ENCODE assay signal across 8 cellular contexts in genomic region chr20:21096321-21097043, GRCh38. TPM values are rescaled to one million over a fixed set of nuclear protein-coding genes. Genes with fewer than 3 reads are reported as not detected.
A peak's percentile ranks its signal among the peaks of the same experiment; 100 is the strongest.
DNase-seq lines count a peak whose midpoint lies in the region; ATAC-seq and TF ChIP-seq lines count a peak whose summit lies in the region.

No MANE protein-coding gene starts in this region.

- no peak overlapping the region for H3K27ac Mint-ChIP-seq in osteocyte (ENCODE audit: unreplicated experiment)
- H3K27ac Mint-ChIP-seq in activated T-cell treated with anti-CD3 and anti-CD28 coated beads, Interleukin-2, amount 50 U/mL, for 24 hours = no peak overlapping the region

- TF ChIP-seq POLR2A in spleen (IDR thresholded peaks at IDR 0.05) = no peak

- no peak overlapping the region for H3K9ac ChIP-seq in OCI-LY3 (ENCODE audit: low read length)

- H4K20me1 ChIP-seq in OCI-LY3 (ENCODE audit: insufficient read depth, low read length) = no peaks in the 10 kb centered on the region

- intact Hi-C loops in head of caudate nucleus (cut with DNase I) = no loop called here
- intact Hi-C loops in spleen (cut with DNase I; ENCODE audit: low total_unique reads) = no loop called here

- H3K36me3 ChIP-seq in OCI-LY3 (replicated peaks; ENCODE audit: low read depth, low read length) (no peaks in the 10 kb centered on the region), spleen (no peaks in the 10 kb centered on the region)

- TF ChIP-seq CTCF in OCI-LY3 (IDR thresholded peaks at IDR 0.05; ENCODE audit: low read depth, low read length) (no peak), osteocyte (IDR thresholded peaks at IDR 0.05) (no peak), spleen (IDR thresholded peaks at IDR 0.05 in 8 of 11, conservative IDR thresholded peaks at IDR 0.05 in 3 of 11) (no peak)

- DNase-seq in DMS53 (lab: John Stamatoyannopoulos, UW) = peak; percentile 63
- DNase-seq in head of caudate nucleus = peak in 40 of 42 donors; percentile 42 to 87 (median 69)
- no peak for DNase-seq in osteocyte (ENCODE audit: extremely low spot score, unreplicated experiment)
- DNase-seq in activated naive CD4-positive, alpha-beta T cell treated with Interleukin-2 at 50 U/mL for 16 hours = no peak
- no peak for DNase-seq in activated T-cell treated with anti-CD3 and anti-CD28 coated beads, Interleukin-2, amount 50 U/mL, for 24 hours
- DNase-seq in spleen = no peak

- H3K27ac ChIP-seq in OCI-LY3 (ENCODE audit: low read length) (no peak overlapping the region), spleen (no peak overlapping the region)

- peak overlapping the region; percentile 78 for H2AFZ ChIP-seq in OCI-LY3 (ENCODE audit: low read depth, low read length)

- H3K4me2 ChIP-seq in OCI-LY3 (ENCODE audit: low read length) = peak overlapping the region; percentile 71

- H3K9me3 Mint-ChIP-seq in osteocyte (ENCODE audit: unreplicated experiment) = no peaks in the 10 kb centered on the region
- no peaks in the 10 kb centered on the region for H3K9me3 Mint-ChIP-seq in activated T-cell treated with anti-CD3 and anti-CD28 coated beads, Interleukin-2, amount 50 U/mL, for 24 hours

- no peak overlapping the region for H3K4me3 Mint-ChIP-seq in osteocyte (ENCODE audit: unreplicated experiment)
- H3K4me3 Mint-ChIP-seq in activated T-cell treated with anti-CD3 and anti-CD28 coated beads, Interleukin-2, amount 50 U/mL, for 24 hours = no peak overlapping the region

- peaks cover 63% of the 10 kb centered on the region for H3K27me3 ChIP-seq in OCI-LY3 (ENCODE audit: low read depth, low read length)
- peaks cover 0 to 95% (median 62%) of the 10 kb centered on the region in 7 donors for H3K27me3 ChIP-seq in spleen (replicated peaks in 1 of 7)

- H3K4me1 ChIP-seq in OCI-LY3 (ENCODE audit: low read length) (peaks cover 16% of the 10 kb centered on the region), spleen (peaks cover 11 to 24% (median 21%) of the 10 kb centered on the region in 6 donors)

- peaks cover 88% of the 10 kb centered on the region for H3K27me3 Mint-ChIP-seq in osteocyte (ENCODE audit: unreplicated experiment)
- H3K27me3 Mint-ChIP-seq in activated T-cell treated with anti-CD3 and anti-CD28 coated beads, Interleukin-2, amount 50 U/mL, for 24 hours = peaks cover 92% of the 10 kb centered on the region

- H3K9me3 ChIP-seq in OCI-LY3 (ENCODE audit: insufficient read depth, low read length) = no peaks in the 10 kb centered on the region
- H3K9me3 ChIP-seq in spleen = no peaks in the 10 kb centered on the region

- ATAC-seq in HG02852 (IDR thresholded peaks at IDR 0.05; ENCODE audit: unreplicated experiment) = peak; percentile 45

- H3K4me3 ChIP-seq in OCI-LY3 (ENCODE audit: low read length) (peak overlapping the region; percentile 59), spleen (no peak overlapping the region)

- no peaks in the 10 kb centered on the region for H3K36me3 Mint-ChIP-seq in osteocyte (ENCODE audit: unreplicated experiment)
- no peaks in the 10 kb centered on the region for H3K36me3 Mint-ChIP-seq in activated T-cell treated with anti-CD3 and anti-CD28 coated beads, Interleukin-2, amount 50 U/mL, for 24 hours (ENCODE audit: low read depth)

- H3K79me2 ChIP-seq in OCI-LY3 (ENCODE audit: low read length) = no peaks in the 10 kb centered on the region

- peaks cover 12% of the 10 kb centered on the region for H3K4me1 Mint-ChIP-seq in osteocyte (ENCODE audit: unreplicated experiment)
- peaks cover 19% of the 10 kb centered on the region for H3K4me1 Mint-ChIP-seq in activated T-cell treated with anti-CD3 and anti-CD28 coated beads, Interleukin-2, amount 50 U/mL, for 24 hours (ENCODE audit: low read depth)

- 34 to 43% (median 35%) methylated on average over 10 of the region's 10 CpGs for WGBS in spleen, 5 donors

RNA-seq across cellular contexts. Expression of gene LINC00237, which starts 9.7 kb away (rescaled TPM):
- not detected in 2 replicates for total RNA-seq in osteocyte
- total RNA-seq in spleen = not detected
- polyA plus RNA-seq in spleen = under 1 TPM in 1 of 3 donors, not detected in 2; 0.05 TPM

RNA-seq across cellular contexts. Expression of gene KIZ, which starts 29.4 kb away (rescaled TPM):
- total RNA-seq in osteocyte (16.9 and 21.2 TPM in 2 replicates), spleen (10 to 100 TPM; 18.6 to 57.9 (median 29.4) TPM)
- polyA plus RNA-seq in spleen = 10 to 100 TPM in 2 of 3 donors, 1 to 10 TPM in 1; 9.5 to 11.7 (median 10.8) TPM

Comparison
In these comparisons a context has a peak if more than half of its experiments do, and no peak if none do; other contexts are left out.
1. DNase-seq: peak in DMS53 (single experiment) and head of caudate nucleus (40 of 42); none in osteocyte (single experiment), activated naive CD4-positive, alpha-beta T cell treated with Interleukin-2 at 50 U/mL for 16 hours (single experiment), activated T-cell treated with anti-CD3 and anti-CD28 coated beads, Interleukin-2, amount 50 U/mL, for 24 hours (single experiment) and spleen (single experiment).